In genomic region chr17:63621229-63621683, GRCh38 we compare ENCODE assay signal across 1 cellular context.
TF ChIP-seq lines count a peak whose summit lies in the region.

No MANE protein-coding gene starts in this region.

TF ChIP-seq in K562, 482 proteins besides CTCF, POLR2A, EP300 and RAD21 (continued from another document):
- TF ChIP-seq ZNF639 (CRISPR knock-in tag; conservative IDR thresholded peaks at IDR 0.05 in 1 of 2, IDR thresholded peaks at IDR 0.05 in 1 of 2) (peak in 1 of 2 experiments; percentile 23; a peak in 1 of 4 replicates), RBM22 (IDR thresholded peaks at IDR 0.05; ENCODE audit: low read depth, low read length, poor library complexity, severe bottlenecking) (no peak), ZNF224 (CRISPR knock-in tag; IDR thresholded peaks at IDR 0.05) (no peak), HMG20B (CRISPR knock-in tag; IDR thresholded peaks at IDR 0.05) (no peak), MLLT1 (IDR thresholded peaks at IDR 0.05) (peak in 1 of 2 experiments; percentile 60; a peak in 1 of 4 replicates), SOX6 (IDR thresholded peaks at IDR 0.05) (no peak)
